29 cellular contexts compared by ENCODE assay signal in genomic region chr2:1319393-1319792, GRCh38.
"Had no signal": no experiment of that assay in that cellular context is flagged by ENCODE, and none has a peak within 500 bp of the region (broad histone marks: within the 10 kb centered on the region; RNA-seq: fewer than 3 reads in every experiment).

No MANE protein-coding gene starts in this region.

- H3K27ac ChIP-seq: VCaP, WERI-Rb-1 had no signal

- H3K36me3 ChIP-seq: WERI-Rb-1 had no signal

- DNase-seq: activated B cell treated with CpG ODN at 0.5 μM for 24 hours; activated CD4-positive, alpha-beta memory T cell treated with anti-CD3 and anti-CD28 coated beads for 36 hours; activated CD4-positive, alpha-beta memory T cell treated with anti-CD3 and anti-CD28 coated beads, Interleukin-2, amount 10 ng/mL, durations not matched to agents 7 days and 5 days; activated CD4-positive, alpha-beta T cell treated with anti-CD3 and anti-CD28 coated beads for 1 hour; activated CD4-positive, alpha-beta T cell treated with anti-CD3 and anti-CD28 coated beads for 36 hours; activated CD4-positive, alpha-beta T cell treated with anti-CD3 and anti-CD28 coated beads for 4 hours; activated CD4-positive, alpha-beta T cell treated with anti-CD3 and anti-CD28 coated beads for 48 hours; activated CD4-positive, alpha-beta T cell treated with anti-CD3 and anti-CD28 coated beads, Interleukin-2, amount 10 ng/mL, durations not matched to agents 24 days and 14 days; activated CD4-positive, alpha-beta T cell treated with anti-CD3 and anti-CD28 coated beads, Interleukin-2, amount 10 ng/mL, durations not matched to agents 7 days and 5 days; activated CD4-positive, alpha-beta T cell treated with anti-CD3 and anti-CD28 coated beads, Interleukin-2, amount 50 U/mL, for 1 hour; activated CD4-positive, alpha-beta T cell treated with anti-CD3 and anti-CD28 coated beads, Interleukin-2, amount 50 U/mL, for 4 hours; activated CD4-positive, alpha-beta T cell treated with anti-CD3 and anti-CD28 coated beads, Interleukin-2, amount 50 U/mL, for 48 hours; activated CD4-positive, CD25-positive, alpha-beta regulatory T cell; activated CD4-positive, CD25-positive, alpha-beta regulatory T cell treated with anti-CD3 and anti-CD28 coated beads, Interleukin-2, amount 50 U/mL, for 72 hours; activated CD8-positive, alpha-beta memory T cell treated with anti-CD3 and anti-CD28 coated beads for 24 hours; activated CD8-positive, alpha-beta memory T cell treated with anti-CD3 and anti-CD28 coated beads, Interleukin-2, amount 10 ng/mL, durations not matched to agents 7 days and 5 days; activated CD8-positive, alpha-beta memory T cell treated with anti-CD3 and anti-CD28 coated beads, Interleukin-2, amount 50 U/mL, for 4 hours; activated CD8-positive, alpha-beta memory T cell treated with anti-CD3 and anti-CD28 coated beads, Interleukin-2, amount 50 U/mL, for 48 hours; activated CD8-positive, alpha-beta T cell treated with anti-CD3 and anti-CD28 coated beads for 36 hours; activated CD8-positive, alpha-beta T cell treated with anti-CD3 and anti-CD28 coated beads, Interleukin-2, amount 10 ng/mL, durations not matched to agents 7 days and 5 days; activated T-cell treated with anti-CD3 and anti-CD28 coated beads for 4 hours; T-cell; T-helper 1 cell; T-helper 17 cell; T-helper 2 cell; T-helper 9 cell; T1000; WERI-Rb-1 had no signal
